Comparison of ENCODE assay signal across 12 cellular contexts in the genomic region with DNA sequence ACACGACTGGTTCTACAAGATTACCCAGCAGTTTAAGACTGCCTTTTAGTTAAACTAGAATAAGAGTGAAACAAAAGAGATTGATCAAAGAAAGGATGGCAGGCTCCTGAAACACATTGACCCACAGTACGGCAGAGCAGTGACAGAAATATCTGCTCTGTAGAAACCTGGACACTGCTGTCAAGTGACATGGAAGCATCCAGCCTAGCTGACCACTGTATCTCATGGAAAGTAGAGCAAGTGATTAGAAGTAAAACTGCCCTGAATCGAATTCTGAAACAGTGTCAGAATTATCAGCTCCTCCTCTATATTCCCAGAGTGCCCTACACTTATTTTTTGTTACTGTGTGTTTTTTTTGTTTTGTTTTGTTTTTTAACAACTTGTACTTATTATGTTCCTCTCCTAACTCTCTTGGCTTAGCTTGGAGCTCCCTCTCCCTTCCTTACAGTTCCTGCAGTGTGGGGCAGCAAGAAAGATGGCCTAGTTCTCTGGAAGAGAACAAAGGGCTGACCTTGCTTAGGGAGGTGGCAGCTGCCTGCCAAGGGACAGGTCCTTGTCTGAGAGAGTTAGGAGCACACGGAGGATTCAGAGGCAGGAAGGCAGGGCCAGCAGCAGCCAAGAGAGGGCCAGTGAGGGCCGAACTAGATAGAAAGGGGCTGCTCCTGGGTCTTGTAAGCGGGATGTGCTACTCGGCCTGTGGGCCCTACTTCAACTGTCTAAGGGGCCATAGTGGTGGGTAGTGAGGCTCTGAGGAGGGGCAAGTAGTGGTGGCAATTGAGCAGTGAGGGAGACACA.
DNase-seq lines count a peak whose midpoint lies in the region; ATAC-seq, FAIRE-seq and TF ChIP-seq lines count a peak whose summit lies in the region.
"Had no signal": no experiment of that assay in that cellular context is flagged by ENCODE, and none has a peak within 500 bp of the region (broad histone marks: within the 10 kb centered on the region; RNA-seq: fewer than 3 reads in every experiment).

No MANE protein-coding gene starts in this region.

- no peaks in the 10 kb centered on the region for H3K9me3 ChIP-seq in cardiac muscle cell (ENCODE audit: low read depth)
- no peaks in the 10 kb centered on the region for H3K9me3 ChIP-seq in kidney (ENCODE audit: control insufficient read depth in 1 of 2, low read length in 2 of 2)
- H3K9me3 ChIP-seq in upper lobe of left lung: no peaks in the 10 kb centered on the region
- H3K9me3 ChIP-seq: thoracic aorta had no signal

- intact Hi-C loops in Right ventricle myocardium superior (cut with DNase I) (no loop called here), kidney (cut with DNase I) (no loop called here)

- no peak overlapping the region for H3K9ac ChIP-seq in kidney (ENCODE audit: low read length in 2 of 2)

- H3K4me3 ChIP-seq in cardiac muscle cell (no peak overlapping the region), kidney (ENCODE audit: low read length in 2 of 2) (no peak overlapping the region), upper lobe of left lung (no peak overlapping the region)
- H3K4me3 ChIP-seq: thoracic aorta had no signal

- H3K27ac ChIP-seq in cardiac muscle cell (peak overlapping the region; percentile 37), VCaP (peak overlapping the region; percentile 38), kidney (ENCODE audit: low read depth in 2 of 2, low read length in 2 of 2) (no peak overlapping the region), upper lobe of left lung (no peak overlapping the region)
- H3K27ac ChIP-seq: thoracic aorta had no signal

- ATAC-seq in Right ventricle myocardium superior (ENCODE audit: poor library complexity): no peak
- ATAC-seq in upper lobe of left lung (ENCODE audit: low FRiP score in 2 of 2): peak; percentile 14 to 34
- ATAC-seq in HG02798 (IDR thresholded peaks at IDR 0.05; ENCODE audit: poor library complexity, unreplicated experiment): no peak
- ATAC-seq in HG03342 (IDR thresholded peaks at IDR 0.05; ENCODE audit: unreplicated experiment): no peak
- ATAC-seq: activated CD8-positive, alpha-beta T cell treated with anti-CD3 and anti-CD28 coated beads, Interleukin-2, amount 10 ng/mL, durations not matched to agents 7 days and 5 days had no signal

- H3K36me3 ChIP-seq in cardiac muscle cell: no peaks in the 10 kb centered on the region
- H3K36me3 ChIP-seq in kidney (ENCODE audit: control insufficient read depth in 1 of 2, insufficient read depth in 2 of 2, low read length in 2 of 2): no peaks in the 10 kb centered on the region
- no peaks in the 10 kb centered on the region for H3K36me3 ChIP-seq in upper lobe of left lung
- H3K36me3 ChIP-seq: thoracic aorta had no signal

- no peak for TF ChIP-seq POLR2A in upper lobe of left lung (IDR thresholded peaks at IDR 0.05)

- WGBS in upper lobe of left lung, 2 donors: 80 to 81% methylated on average over 7 of the region's 7 CpGs

- no peak for FAIRE-seq in kidney (lab: Jason Lieb, UNC)

- no peaks in the 10 kb centered on the region for H3K27me3 ChIP-seq in cardiac muscle cell
- H3K27me3 ChIP-seq in upper lobe of left lung: no peaks in the 10 kb centered on the region

- TF ChIP-seq EP300 in upper lobe of left lung (IDR thresholded peaks at IDR 0.05): no peak

- TF ChIP-seq CTCF in cardiac muscle cell (IDR thresholded peaks at IDR 0.05; ENCODE audit: low read depth, low read length) (no peak), VCaP (conservative IDR thresholded peaks at IDR 0.05) (peak; percentile 64), kidney (IDR thresholded peaks at IDR 0.05; ENCODE audit: borderline replicate concordance, extremely low read depth, insufficient read depth) (peak; percentile 34), upper lobe of left lung (IDR thresholded peaks at IDR 0.05) (no peak)

- DNase-seq in cardiac muscle cell (ENCODE audit: low read depth in 1 of 2, low spot score in 1 of 2) (no peak), Right ventricle myocardium superior (no peak), kidney (no peak), upper lobe of left lung (no peak), NOMO-1 treated with dmso at 0.1 percent for 144 hours (lab: John Stamatoyannopoulos, UW; ENCODE audit: unreplicated experiment) (no peak)
- DNase-seq: activated CD8-positive, alpha-beta T cell treated with anti-CD3 and anti-CD28 coated beads, Interleukin-2, amount 10 ng/mL, durations not matched to agents 7 days and 5 days; CD8-positive, alpha-beta memory T cell; NCI-H446 had no signal

- H3K4me1 ChIP-seq in cardiac muscle cell (ENCODE audit: low read depth) (no peaks in the 10 kb centered on the region), kidney (ENCODE audit: control insufficient read depth in 1 of 2, insufficient read depth in 1 of 2, low read depth in 1 of 2, low read length in 2 of 2) (no peaks in the 10 kb centered on the region), upper lobe of left lung (no peaks in the 10 kb centered on the region)

Comparison
In these comparisons a context has a peak if more than half of its experiments do, and no peak if none do; other contexts are left out.
1. H3K27ac ChIP-seq: peak in cardiac muscle cell (single experiment) and VCaP (single experiment); none in kidney (0 of 2) and upper lobe of left lung (0 of 4).
2. CTCF ChIP-seq: peak in VCaP (single experiment) and kidney (single experiment); none in cardiac muscle cell (single experiment) and upper lobe of left lung (0 of 6).
3. ATAC-seq: peak in upper lobe of left lung (2 of 2); none in Right ventricle myocardium superior (single experiment), HG02798 (single experiment) and HG03342 (single experiment).